Comparison of ENCODE assay signal across 14 cellular contexts in the genomic region with DNA sequence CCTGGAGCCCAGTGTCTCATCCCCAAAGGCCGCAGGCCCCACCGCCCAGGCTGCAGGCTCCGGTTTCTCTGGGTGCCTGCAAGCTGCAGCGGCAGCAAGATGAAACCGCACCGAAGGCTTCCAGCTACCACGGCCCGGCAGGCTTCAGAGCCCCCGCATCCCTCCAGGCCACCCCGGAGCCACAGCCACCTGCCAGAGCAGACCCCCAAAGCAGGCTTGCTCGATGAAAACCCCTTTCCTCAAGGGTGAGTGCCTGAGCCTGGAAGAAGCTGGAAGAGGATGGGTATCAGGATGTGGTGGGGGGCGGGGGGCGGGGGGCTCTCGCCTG. TPM values are rescaled to one million over a fixed set of nuclear protein-coding genes. Genes with fewer than 3 reads are reported as not detected.
DNase-seq lines count a peak whose midpoint lies in the region; ATAC-seq, FAIRE-seq and TF ChIP-seq lines count a peak whose summit lies in the region.
"Had no signal": no experiment of that assay in that cellular context is flagged by ENCODE, and none has a peak within 500 bp of the region (broad histone marks: within the 10 kb centered on the region; RNA-seq: fewer than 3 reads in every experiment).

No MANE protein-coding gene starts in this region.

- DNase-seq in MCF 10A (ENCODE audit: unreplicated experiment) (no peak), mammary epithelial cell (no peak), RWPE1 (ENCODE audit: low spot score) (no peak), kidney (peak; percentile 63), type B pancreatic cell (ENCODE audit: extremely low spot score, unreplicated experiment) (peak; percentile 61), immature natural killer cell (no peak), NCI-H2107 treated with DMSO at 0.1 percent for 48 hours (lab: John Stamatoyannopoulos, UW; ENCODE audit: unreplicated experiment) (no peak)
- DNase-seq: NCI-H2029, NCI-H526 had no signal

- H3K4me1 Mint-ChIP-seq in MCF 10A (ENCODE audit: insufficient read depth, unreplicated experiment) (peaks cover 43% of the 10 kb centered on the region), type B pancreatic cell (ENCODE audit: unreplicated experiment) (peaks cover 21% of the 10 kb centered on the region), immature natural killer cell (no peaks in the 10 kb centered on the region)

- no peak for FAIRE-seq in kidney (lab: Jason Lieb, UNC)

- H3K79me2 ChIP-seq in mammary epithelial cell (ENCODE audit: insufficient read depth, low read length) = peaks cover 11% of the 10 kb centered on the region
- H3K79me2 ChIP-seq: hepatocyte had no signal

- POLR2A ChIA-PET in MCF 10A (lab: Yijun Ruan, JAX) = interaction anchor here (0.8 to 1.0 kb wide), 2 partner anchors 17 to 23 kb away, joined by 3 to 4 read pairs; no protein-coding TSS in a partner anchor
- POLR2A ChIA-PET in RWPE1 (lab: Yijun Ruan, JAX; ENCODE audit: low non-redundant PET) = no interaction called here

- TF ChIP-seq CTCF in MCF 10A (IDR thresholded peaks at IDR 0.05; ENCODE audit: unreplicated experiment) (no peak), mammary epithelial cell (conservative IDR thresholded peaks at IDR 0.05 in 1 of 2, IDR thresholded peaks at IDR 0.05 in 1 of 2; ENCODE audit: extremely low read depth in 1 of 2, insufficient read depth in 1 of 2, low read depth in 1 of 2, low read length in 2 of 2) (no peak), RWPE1 (conservative IDR thresholded peaks at IDR 0.05; ENCODE audit: low read depth) (no peak), kidney (IDR thresholded peaks at IDR 0.05; ENCODE audit: borderline replicate concordance, extremely low read depth, insufficient read depth) (no peak), type B pancreatic cell (conservative IDR thresholded peaks at IDR 0.05) (no peak)

- H3K4me3 Mint-ChIP-seq in MCF 10A (ENCODE audit: unreplicated experiment) (peak overlapping the region; percentile 52), type B pancreatic cell (no peak overlapping the region), immature natural killer cell (no peak overlapping the region)

- H3K36me3 Mint-ChIP-seq in MCF 10A (ENCODE audit: insufficient read depth, unreplicated experiment) (peaks cover 4% of the 10 kb centered on the region), type B pancreatic cell (peaks cover 3% of the 10 kb centered on the region), immature natural killer cell (no peaks in the 10 kb centered on the region)

- H3K4me3 ChIP-seq in mammary epithelial cell (replicated peaks in 1 of 3; ENCODE audit: insufficient read depth in 1 of 3, low read depth in 2 of 3, low read length in 3 of 3) (no peak overlapping the region), kidney (ENCODE audit: low read length in 2 of 2) (no peak overlapping the region)
- H3K4me3 ChIP-seq: BLaER1, dorsolateral prefrontal cortex, hepatocyte, skin epidermis had no signal

- no peaks in the 10 kb centered on the region for H3K9me3 Mint-ChIP-seq in MCF 10A (ENCODE audit: unreplicated experiment)
- H3K9me3 Mint-ChIP-seq in type B pancreatic cell = no peaks in the 10 kb centered on the region
- H3K9me3 Mint-ChIP-seq in immature natural killer cell = no peaks in the 10 kb centered on the region

- intact Hi-C loops in MCF 10A (cut with micrococcal nuclease) = no loop called here
- intact Hi-C loops in mammary epithelial cell (cut with micrococcal nuclease) = no loop called here
- intact Hi-C loops in kidney (cut with DNase I) = no loop called here

- H3K27ac ChIP-seq in mammary epithelial cell (ENCODE audit: insufficient read depth, low read depth, low read length) = no peak overlapping the region
- H3K27ac ChIP-seq in RWPE1 = peak overlapping the region; percentile 99
- no peak overlapping the region for H3K27ac ChIP-seq in kidney (ENCODE audit: low read depth in 2 of 2, low read length in 2 of 2)
- H3K27ac ChIP-seq: hepatocyte had no signal

- H3K9ac ChIP-seq in mammary epithelial cell (ENCODE audit: insufficient read depth, low read length) (no peak overlapping the region), kidney (ENCODE audit: low read length in 2 of 2) (no peak overlapping the region)
- H3K9ac ChIP-seq: BLaER1 had no signal

- BruUV-seq in MCF 10A (replicated peaks; lab: Mats Ljungman, UMichigan) (no TSS peak), mammary epithelial cell (replicated peaks; lab: Mats Ljungman, UMichigan) (no TSS peak)

- 98% methylated on average over 10 of the region's 14 CpGs for WGBS in mammary epithelial cell (ENCODE audit: low coverage, missing lambda C conversion rate)

- H3K27me3 Mint-ChIP-seq in MCF 10A (ENCODE audit: insufficient read depth, unreplicated experiment) (no peaks in the 10 kb centered on the region), type B pancreatic cell (peaks cover 4% of the 10 kb centered on the region), immature natural killer cell (ENCODE audit: low read depth in 3 of 3) (no peaks in the 10 kb centered on the region)

- CTCF ChIA-PET in MCF 10A (lab: Yijun Ruan, JAX) (interaction anchor here (0.7 kb wide), 1 partner anchor 207 kb away, joined by 3 read pairs; no protein-coding TSS in a partner anchor), mammary epithelial cell (lab: Charles Lee; ENCODE audit: low non-redundant PET) (no interaction called here), RWPE1 (lab: Yijun Ruan, JAX) (interaction anchor here (0.5 kb wide), 1 partner anchor 149 kb away, joined by 4 read pairs; no protein-coding TSS in a partner anchor)

- in situ Hi-C loops in mammary epithelial cell (cut with MboI; ENCODE audit: low sequenced_read_pairs in 2 of 2) = no loop called here

- H3K9me3 ChIP-seq in mammary epithelial cell (replicated peaks; ENCODE audit: insufficient read depth, low read length) = no peaks in the 10 kb centered on the region
- no peaks in the 10 kb centered on the region for H3K9me3 ChIP-seq in kidney (ENCODE audit: control insufficient read depth in 1 of 2, low read length in 2 of 2)
- H3K9me3 ChIP-seq: BLaER1 had no signal

- H3K36me3 ChIP-seq in mammary epithelial cell (ENCODE audit: insufficient read depth, low read length) (no peaks in the 10 kb centered on the region), kidney (ENCODE audit: control insufficient read depth in 1 of 2, insufficient read depth in 2 of 2, low read length in 2 of 2) (no peaks in the 10 kb centered on the region)

- no peaks in the 10 kb centered on the region for H3K27me3 ChIP-seq in mammary epithelial cell (ENCODE audit: insufficient read depth, low read length)
- H3K27me3 ChIP-seq: BLaER1, dorsolateral prefrontal cortex, hepatocyte had no signal

- peaks cover 51% of the 10 kb centered on the region for H3K4me1 ChIP-seq in mammary epithelial cell (ENCODE audit: insufficient read depth, low read length)
- peaks cover 0 to 8% of the 10 kb centered on the region in 2 donors for H3K4me1 ChIP-seq in kidney (ENCODE audit: control insufficient read depth in 1 of 2, insufficient read depth in 1 of 2, low read depth in 1 of 2, low read length in 2 of 2)

- H3K27ac Mint-ChIP-seq in MCF 10A (ENCODE audit: low read depth, unreplicated experiment) (peak overlapping the region; percentile 88), type B pancreatic cell (peak overlapping the region; percentile 51), immature natural killer cell (no peak overlapping the region)

- no peak for ATAC-seq in HG02759 (IDR thresholded peaks at IDR 0.05; ENCODE audit: unreplicated experiment)

- dilution Hi-C loops in mammary epithelial cell (cut with HindIII; ENCODE audit: low sequenced_read_pairs) = no loop called here

- no peak overlapping the region for H2AFZ ChIP-seq in mammary epithelial cell (ENCODE audit: low read depth, low read length)
- H2AFZ ChIP-seq: hepatocyte had no signal

- H4K20me1 ChIP-seq in mammary epithelial cell (ENCODE audit: insufficient read depth, low read length) = no peaks in the 10 kb centered on the region
- H4K20me1 ChIP-seq: BLaER1 had no signal

- H3K4me2 ChIP-seq in mammary epithelial cell (ENCODE audit: insufficient read depth, low read depth, low read length) = no peak overlapping the region
- H3K4me2 ChIP-seq: BLaER1, hepatocyte had no signal

RNA-seq across cellular contexts. Expression of a gene that starts 24.5 kb away (rescaled TPM):
- total RNA-seq in MCF 10A (2022) (4.3 and 7.1 TPM in 2 replicates), mammary epithelial cell (1 to 10 TPM; 3.8 to 7.8 TPM), kidney (4.4 TPM), type B pancreatic cell (ENCODE audit: low replicate concordance) (7.5 and 7.7 TPM in 2 replicates)
- polyA plus RNA-seq in mammary epithelial cell (7.9 TPM), kidney (ENCODE audit: insufficient read depth, low read depth, low replicate concordance) (4.0 TPM), immature natural killer cell (10 to 100 TPM; 19.1 to 30.6 (median 20.3) TPM)
- 0.93 TPM for polyA minus RNA-seq in mammary epithelial cell

RNA-seq across cellular contexts. Expression of a gene that starts 24.5 kb away (rescaled TPM):
- total RNA-seq in MCF 10A (2022) = 16.8 and 20.6 TPM in 2 replicates
- total RNA-seq in mammary epithelial cell = 10 to 100 TPM; 20.7 to 21.9 TPM
- 17.8 TPM for polyA plus RNA-seq in mammary epithelial cell
- 72.2 TPM for polyA minus RNA-seq in mammary epithelial cell
- total RNA-seq in kidney = 16.7 TPM
- polyA plus RNA-seq in kidney (ENCODE audit: insufficient read depth, low read depth, low replicate concordance) = 8.8 TPM
- 28.8 and 39.1 TPM in 2 replicates for total RNA-seq in type B pancreatic cell (ENCODE audit: low replicate concordance)
- polyA plus RNA-seq in immature natural killer cell = 1 to 10 TPM; 1.5 to 8.1 (median 4.5) TPM

Comparison
In these comparisons a context has a peak if more than half of its experiments do, and no peak if none do; other contexts are left out.
1. DNase-seq: peak in kidney (single experiment) and type B pancreatic cell (single experiment); none in MCF 10A (single experiment), mammary epithelial cell (single experiment), RWPE1 (single experiment), immature natural killer cell (0 of 3) and NCI-H2107 treated with DMSO at 0.1 percent for 48 hours (single experiment).
2. H3K27ac Mint-ChIP-seq: peak in MCF 10A (single experiment) and type B pancreatic cell (single experiment); none in immature natural killer cell (0 of 6).